8 cellular contexts compared by ENCODE assay signal in genomic region chr2:43210467-43211303, GRCh38. TPM values are rescaled to one million over a fixed set of nuclear protein-coding genes. Genes with fewer than 3 reads are reported as not detected.
DNase-seq lines count a peak whose midpoint lies in the region; ATAC-seq and TF ChIP-seq lines count a peak whose summit lies in the region.

No MANE protein-coding gene starts in this region.

- TF ChIP-seq CTCF in upper lobe of left lung (IDR thresholded peaks at IDR 0.05) = no peak

- CTCF ChIA-PET in activated CD8-positive, alpha-beta memory T cell treated with anti-CD3 and anti-CD28 coated beads, Interleukin-2, amount 10 ng/mL, durations not matched to agents 7 days and 5 days (lab: Charles Lee) = interaction anchor here (1.1 to 2.0 kb wide), 2 partner anchors 8 to 32 kb away, joined by 4 read pairs; no protein-coding TSS in a partner anchor

- H3K27ac ChIP-seq in upper lobe of left lung = peak overlapping the region; percentile 21 to 59 (median 52)

- WGBS in upper lobe of left lung, 2 donors = 62 to 68% methylated on average over 13 to 21 of the region's 23 CpGs

- no peaks in the 10 kb centered on the region for H3K9me3 ChIP-seq in upper lobe of left lung

- no peaks in the 10 kb centered on the region for H3K27me3 ChIP-seq in upper lobe of left lung

- H3K36me3 ChIP-seq in upper lobe of left lung = no peaks in the 10 kb centered on the region

- no peaks in the 10 kb centered on the region for H3K27me3 Mint-ChIP-seq in activated CD8-positive, alpha-beta memory T cell treated with anti-CD3 and anti-CD28 coated beads, Interleukin-2, amount 10 ng/mL, durations not matched to agents 7 days and 5 days

- no peak overlapping the region for H3K27ac Mint-ChIP-seq in activated CD8-positive, alpha-beta memory T cell treated with anti-CD3 and anti-CD28 coated beads, Interleukin-2, amount 10 ng/mL, durations not matched to agents 7 days and 5 days

- H3K4me1 ChIP-seq in upper lobe of left lung = peaks cover 17 to 39% (median 26%) of the 10 kb centered on the region in 4 donors

- H3K4me3 ChIP-seq in upper lobe of left lung = no peak overlapping the region

- no peaks in the 10 kb centered on the region for H3K36me3 Mint-ChIP-seq in activated CD8-positive, alpha-beta memory T cell treated with anti-CD3 and anti-CD28 coated beads, Interleukin-2, amount 10 ng/mL, durations not matched to agents 7 days and 5 days

- H3K4me3 Mint-ChIP-seq in activated CD8-positive, alpha-beta memory T cell treated with anti-CD3 and anti-CD28 coated beads, Interleukin-2, amount 10 ng/mL, durations not matched to agents 7 days and 5 days = no peak overlapping the region

- peaks cover 7% of the 10 kb centered on the region for H3K4me1 Mint-ChIP-seq in activated CD8-positive, alpha-beta memory T cell treated with anti-CD3 and anti-CD28 coated beads, Interleukin-2, amount 10 ng/mL, durations not matched to agents 7 days and 5 days

- H3K9me3 Mint-ChIP-seq in activated CD8-positive, alpha-beta memory T cell treated with anti-CD3 and anti-CD28 coated beads, Interleukin-2, amount 10 ng/mL, durations not matched to agents 7 days and 5 days (ENCODE audit: low read depth) = no peaks in the 10 kb centered on the region

- no peak for TF ChIP-seq POLR2A in upper lobe of left lung (IDR thresholded peaks at IDR 0.05)

- no peak for TF ChIP-seq EP300 in upper lobe of left lung (IDR thresholded peaks at IDR 0.05)

- ATAC-seq in activated CD8-positive, alpha-beta memory T cell treated with anti-CD3 and anti-CD28 coated beads, Interleukin-2, amount 10 ng/mL, durations not matched to agents 7 days and 5 days = no peak
- peak; percentile 72 to 89 for ATAC-seq in upper lobe of left lung (ENCODE audit: low FRiP score in 2 of 2)
- no peak for ATAC-seq in HG03565 (IDR thresholded peaks at IDR 0.05; ENCODE audit: unreplicated experiment)
- no peak for ATAC-seq in GM19351 (IDR thresholded peaks at IDR 0.05; ENCODE audit: unreplicated experiment)

- peak; percentile 54 for DNase-seq in activated CD8-positive, alpha-beta memory T cell treated with anti-CD3 and anti-CD28 coated beads, Interleukin-2, amount 50 U/mL, for 4 hours
- no peak for DNase-seq in activated CD8-positive, alpha-beta memory T cell treated with anti-CD3 and anti-CD28 coated beads, Interleukin-2, amount 10 ng/mL, durations not matched to agents 7 days and 5 days
- DNase-seq in amniotic epithelial cell (ENCODE audit: low read depth) = peak; percentile 95
- DNase-seq in medulla oblongata (ENCODE audit: extremely low spot score) = peak; percentile 22
- DNase-seq in upper lobe of left lung = peak; percentile 72 to 79
- DNase-seq in KG1 (lab: John Stamatoyannopoulos, UW) = no peak

RNA-seq across cellular contexts. Expression of gene ZFP36L2, which starts 15.7 kb away (rescaled TPM):
- 100 to 1,000 TPM; 118 to 158 TPM for total RNA-seq in activated CD8-positive, alpha-beta memory T cell treated with anti-CD3 and anti-CD28 coated beads, Interleukin-2, amount 10 ng/mL, durations not matched to agents 7 days and 5 days
- 100 to 1,000 TPM in 4 of 6 donors, 10 to 100 TPM in 2; 65.4 to 180 (median 127) TPM for total RNA-seq in upper lobe of left lung

Comparison
In these comparisons a context has a peak if more than half of its experiments do, and no peak if none do; other contexts are left out.
1. DNase-seq: peak in activated CD8-positive, alpha-beta memory T cell treated with anti-CD3 and anti-CD28 coated beads, Interleukin-2, amount 50 U/mL, for 4 hours (single experiment), amniotic epithelial cell (single experiment), medulla oblongata (single experiment) and upper lobe of left lung (2 of 2); none in activated CD8-positive, alpha-beta memory T cell treated with anti-CD3 and anti-CD28 coated beads, Interleukin-2, amount 10 ng/mL, durations not matched to agents 7 days and 5 days (single experiment) and KG1 (single experiment).
2. ATAC-seq: peak in upper lobe of left lung (2 of 2); none in activated CD8-positive, alpha-beta memory T cell treated with anti-CD3 and anti-CD28 coated beads, Interleukin-2, amount 10 ng/mL, durations not matched to agents 7 days and 5 days (single experiment), HG03565 (single experiment) and GM19351 (single experiment).